Comparison of ENCODE assay signal across 8 cellular contexts in the genomic region with DNA sequence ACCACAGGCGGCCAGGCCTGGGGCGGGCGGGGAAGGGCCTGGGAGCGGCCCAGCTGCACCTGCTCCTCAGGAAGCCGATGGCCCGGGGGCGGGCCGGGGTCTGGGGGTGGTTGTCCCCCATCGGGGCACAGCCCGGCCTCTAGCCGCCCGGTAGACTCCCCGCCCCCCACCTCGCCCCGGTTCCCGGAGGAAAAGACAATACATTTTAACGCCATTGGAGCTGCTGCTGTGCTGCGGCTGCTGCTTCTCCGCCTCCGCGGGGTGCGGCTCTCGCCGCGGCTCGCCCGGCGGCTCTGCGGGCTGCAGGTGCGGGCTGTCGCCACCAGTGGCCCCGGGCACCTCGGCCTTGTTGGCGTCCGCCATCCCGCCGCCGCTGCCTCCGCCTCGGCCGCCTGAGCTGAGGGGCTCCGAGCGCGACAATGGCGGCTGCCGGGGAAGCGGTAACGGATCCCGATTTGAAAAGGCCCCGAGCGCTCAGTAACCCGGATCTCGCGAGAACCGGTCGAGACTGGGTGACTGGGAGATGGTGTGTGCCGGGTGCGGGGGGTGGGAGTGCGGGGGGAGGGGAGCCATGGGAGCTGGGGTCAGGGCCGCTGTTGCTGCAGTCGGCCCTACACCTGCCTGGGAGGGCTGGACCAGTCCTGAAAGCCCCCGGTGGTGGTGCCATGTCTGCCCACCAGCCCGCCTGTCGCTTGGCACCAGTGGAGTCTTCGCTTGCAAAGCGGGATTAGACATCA. TPM values are rescaled to one million over a fixed set of nuclear protein-coding genes. Genes with fewer than 3 reads are reported as not detected.
DNase-seq lines count a peak whose midpoint lies in the region; ATAC-seq and TF ChIP-seq lines count a peak whose summit lies in the region.

A gene with protein sequence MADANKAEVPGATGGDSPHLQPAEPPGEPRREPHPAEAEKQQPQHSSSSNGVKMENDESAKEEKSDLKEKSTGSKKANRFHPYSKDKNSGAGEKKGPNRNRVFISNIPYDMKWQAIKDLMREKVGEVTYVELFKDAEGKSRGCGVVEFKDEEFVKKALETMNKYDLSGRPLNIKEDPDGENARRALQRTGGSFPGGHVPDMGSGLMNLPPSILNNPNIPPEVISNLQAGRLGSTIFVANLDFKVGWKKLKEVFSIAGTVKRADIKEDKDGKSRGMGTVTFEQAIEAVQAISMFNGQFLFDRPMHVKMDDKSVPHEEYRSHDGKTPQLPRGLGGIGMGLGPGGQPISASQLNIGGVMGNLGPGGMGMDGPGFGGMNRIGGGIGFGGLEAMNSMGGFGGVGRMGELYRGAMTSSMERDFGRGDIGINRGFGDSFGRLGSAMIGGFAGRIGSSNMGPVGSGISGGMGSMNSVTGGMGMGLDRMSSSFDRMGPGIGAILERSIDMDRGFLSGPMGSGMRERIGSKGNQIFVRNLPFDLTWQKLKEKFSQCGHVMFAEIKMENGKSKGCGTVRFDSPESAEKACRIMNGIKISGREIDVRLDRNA (minus strand): TSS at position 421 of the 737 bp plus-strand sequence. CDS start 58 bp downstream, at position 363.

- DNase-seq in GM03348 (ENCODE audit: low spot score) (peak; percentile 86), H9 (peak; percentile 94), NCI-H1048 (lab: John Stamatoyannopoulos, UW) (peak; percentile 74), T-helper 9 cell (peak; percentile 33), body of pancreas (peak; percentile 76 to 83 (median 82)), iPS DF 4.7 (ENCODE audit: extremely low read depth, low spot score) (peak; percentile 53), sciatic nerve (ENCODE audit: low spot score) (peak; percentile 82), OCI-M2 (lab: John Stamatoyannopoulos, UW; ENCODE audit: unreplicated experiment) (no peak)

- H3T11ph ChIP-seq in H9 (ENCODE audit: low read length) = no peak within 1 kb of the TSS

- H4K5ac ChIP-seq in H9 (ENCODE audit: insufficient read length, low read depth, low read length) = no peak within 1 kb of the TSS

- H2BK5ac ChIP-seq in H9 (ENCODE audit: insufficient read length, low read length) = no peak within 1 kb of the TSS

- H3K4ac ChIP-seq in H9 (ENCODE audit: low read depth, low read length) = no peak within 1 kb of the TSS

- H3K4me1 Mint-ChIP-seq in H9 = peaks cover 52 to 58% of the 10 kb centered on the region in 2 experiments

- peak within 1 kb of the TSS; percentile 85 for H3K4me2 ChIP-seq in H9 (ENCODE audit: insufficient read depth, insufficient read length, low read length)

- no peak within 1 kb of the TSS for H2BK15ac ChIP-seq in H9 (ENCODE audit: low read depth, low read length)

- H3K23ac ChIP-seq in H9 (ENCODE audit: insufficient read length, low read depth, low read length) = no peak within 1 kb of the TSS

- no peak within 1 kb of the TSS for H2BK120ac ChIP-seq in H9 (ENCODE audit: low read depth, low read length, poor library complexity, severe bottlenecking)

- H3K4me3 Mint-ChIP-seq in H9 = peak within 1 kb of the TSS; percentile 90 to 95

- H3K27ac Mint-ChIP-seq in H9 = peak within 1 kb of the TSS; percentile 96 to 97 (median 97)

- H3K4me1 ChIP-seq in H9 (ENCODE audit: insufficient read depth, low read length) = peaks cover 2% of the 10 kb centered on the region; the same call in 1 of the 2 replicates
- H3K4me1 ChIP-seq in body of pancreas = peaks cover 9% of the 10 kb centered on the region

- H3K79me2 ChIP-seq in H9 (ENCODE audit: insufficient read depth, low read length) = peaks cover 21% of the 10 kb centered on the region; the same call in 1 of the 2 replicates

- no peaks in the 10 kb centered on the region for H3K9me3 Mint-ChIP-seq in H9

- H2BK12ac ChIP-seq in H9 (ENCODE audit: insufficient read length, low read depth, low read length) = no peak within 1 kb of the TSS

- no peak within 1 kb of the TSS for H2AK5ac ChIP-seq in H9 (ENCODE audit: insufficient read length, low read length)

- H3K4me3 ChIP-seq in body of pancreas = peak within 1 kb of the TSS; percentile 47 to 60

- H3K9me3 ChIP-seq in H9 (ENCODE audit: control insufficient read depth, low read depth, low read length) (no peaks in the 10 kb centered on the region), body of pancreas (no peaks in the 10 kb centered on the region)

- H3K18ac ChIP-seq in H9 (ENCODE audit: insufficient read length, low read depth, low read length) = peak within 1 kb of the TSS; percentile 74

- TF ChIP-seq POLR2A in body of pancreas (IDR thresholded peaks at IDR 0.05) = peak; percentile 36 to 45 (median 43)

- intact Hi-C loops in body of pancreas (cut with DNase I) = no loop called here
- intact Hi-C loops in sciatic nerve (cut with DNase I) = no loop called here

- H2AFZ ChIP-seq in H9 (ENCODE audit: low read length) = no peak within 1 kb of the TSS

- H3K27ac ChIP-seq in H9 (ENCODE audit: insufficient read length, low read depth, low read length) = no peak within 1 kb of the TSS
- peak within 1 kb of the TSS; percentile 59 to 83 (median 77) for H3K27ac ChIP-seq in body of pancreas

- H3K36me3 ChIP-seq in body of pancreas (replicated peaks in 1 of 2; ENCODE audit: insufficient read depth in 1 of 2, low read depth in 2 of 2) = no peaks in the 10 kb centered on the region

- H3K79me1 ChIP-seq in H9 (ENCODE audit: insufficient read depth, low read depth, low read length, poor library complexity, severe bottlenecking) = no peaks in the 10 kb centered on the region

- H2BK20ac ChIP-seq in H9 (ENCODE audit: low read depth, low read length, poor library complexity, severe bottlenecking) = no peak within 1 kb of the TSS

- no CpG with 5 or more reads among the region's 66 CpGs for WGBS in H9 (ENCODE audit: extremely low coverage, insufficient read length, low lambda C conversion rate)
- 2 to 17% methylated on average over 1 to 63 of the region's 66 CpGs for WGBS in body of pancreas, 2 donors

- peak within 1 kb of the TSS; percentile 85 for H3K9ac ChIP-seq in H9 (ENCODE audit: extremely low read depth, insufficient read length, low read length)

- H3K27me3 ChIP-seq in H9 (ENCODE audit: insufficient read depth, low read length) (no peaks in the 10 kb centered on the region), body of pancreas (no peaks in the 10 kb centered on the region)

- no peak within 1 kb of the TSS for H4K8ac ChIP-seq in H9 (replicated peaks; ENCODE audit: insufficient read length, low read depth, low read length)

- TF ChIP-seq CTCF in H9 (conservative IDR thresholded peaks at IDR 0.05) (0 out of 3 replicates have a peak, but pooled peaks have one; percentile 18), body of pancreas (IDR thresholded peaks at IDR 0.05) (peak in 4 of 7 experiments; percentile 12 to 50 (median 22))

- H3K56ac ChIP-seq in H9 (ENCODE audit: insufficient read length, low read depth, low read length) = no peak within 1 kb of the TSS

- H3K14ac ChIP-seq in H9 (ENCODE audit: insufficient read depth, low read length) = peak within 1 kb of the TSS; percentile 94; the same call in 1 of the 2 replicates

- peak; percentile 91 for ATAC-seq in body of pancreas
- peak; percentile 84 for ATAC-seq in sciatic nerve

- peaks cover 0 to 5% (median 0%) of the 10 kb centered on the region in 3 experiments; a peak in 4 of 7 replicates for H3K36me3 Mint-ChIP-seq in H9 (ENCODE audit: insufficient read depth in 1 of 3, low read depth in 3 of 3)

- no peaks in the 10 kb centered on the region for H4K20me1 ChIP-seq in H9 (ENCODE audit: control insufficient read depth, insufficient read depth, insufficient read length)

- H4K91ac ChIP-seq in H9 (ENCODE audit: insufficient read length, low read depth, low read length) = no peak within 1 kb of the TSS

- no peaks in the 10 kb centered on the region for H3K27me3 Mint-ChIP-seq in H9 (ENCODE audit: low read depth)

- no peaks in the 10 kb centered on the region for H3K23me2 ChIP-seq in H9 (ENCODE audit: insufficient read length, low read depth, low read length, poor library complexity, severe bottlenecking)

RNA-seq across cellular contexts. Expression of the gene that starts here (rescaled TPM):
- total RNA-seq in H9 (2021) (77.5 and 85.2 TPM in 2 replicates), body of pancreas (10 to 100 TPM; 12.9 to 16.6 TPM), sciatic nerve (49.8 TPM)
